8 cellular contexts compared by ENCODE assay signal in genomic region chr1:1615256-1616044, GRCh38. TPM values are rescaled to one million over a fixed set of nuclear protein-coding genes. Genes with fewer than 3 reads are reported as not detected.
DNase-seq lines count a peak whose midpoint lies in the region; ATAC-seq, FAIRE-seq and TF ChIP-seq lines count a peak whose summit lies in the region.

Gene MIB2 (plus strand): TSS chr1:1615500. CDS start chr1:1623453, 7,953 bp downstream.

- H3K36me3 Mint-ChIP-seq in activated T-cell treated with anti-CD3 and anti-CD28 coated beads, Interleukin-2, amount 50 U/mL, for 72 hours (ENCODE audit: insufficient read depth in 2 of 2): peaks cover 0 to 4% of the 10 kb centered on the region in 2 donors

- no peaks in the 10 kb centered on the region for H4K20me1 ChIP-seq in KMS-11 (ENCODE audit: insufficient read depth)

- no peaks in the 10 kb centered on the region for H3K9me3 ChIP-seq in esophagus squamous epithelium

- peaks cover 24% of the 10 kb centered on the region for H3K4me1 ChIP-seq in KMS-11 (ENCODE audit: low read depth, poor library complexity, severe bottlenecking)
- peaks cover 24 to 56% (median 25%) of the 10 kb centered on the region in 3 donors for H3K4me1 ChIP-seq in esophagus squamous epithelium

- H3K79me2 ChIP-seq in KMS-11 (ENCODE audit: insufficient read depth, low read depth): no peaks in the 10 kb centered on the region

- no peaks in the 10 kb centered on the region for H3K36me3 ChIP-seq in KMS-11 (ENCODE audit: insufficient read depth)
- H3K36me3 ChIP-seq in esophagus squamous epithelium: peaks cover 0 to 36% (median 3%) of the 10 kb centered on the region in 3 donors

- H3K27me3 Mint-ChIP-seq in activated T-cell treated with anti-CD3 and anti-CD28 coated beads, Interleukin-2, amount 50 U/mL, for 72 hours (ENCODE audit: low read depth): no peaks in the 10 kb centered on the region

- peak in 2 of 4 donors; percentile 80 to 82 for TF ChIP-seq POLR2A in esophagus squamous epithelium (IDR thresholded peaks at IDR 0.05)

- intact Hi-C loops in esophagus squamous epithelium (cut with DNase I): no loop called here

- H2AFZ ChIP-seq in KMS-11 (ENCODE audit: low read depth): peak within 1 kb of the TSS; percentile 66

- TF ChIP-seq CTCF in KMS-11 (conservative IDR thresholded peaks at IDR 0.05; ENCODE audit: low read depth, low read length) (no peak), esophagus squamous epithelium (IDR thresholded peaks at IDR 0.05) (no peak)

- H3K4me2 ChIP-seq in KMS-11: peak within 1 kb of the TSS; percentile 99

- no peaks in the 10 kb centered on the region for H3K27me3 ChIP-seq in KMS-11 (ENCODE audit: insufficient read depth, low read depth)
- no peaks in the 10 kb centered on the region for H3K27me3 ChIP-seq in esophagus squamous epithelium

- H3K4me3 Mint-ChIP-seq in activated T-cell treated with anti-CD3 and anti-CD28 coated beads, Interleukin-2, amount 50 U/mL, for 72 hours: peak within 1 kb of the TSS; percentile 96 to 100

- H3K9ac ChIP-seq in KMS-11: peak within 1 kb of the TSS; percentile 85

- ATAC-seq in GM21737 (IDR thresholded peaks at IDR 0.05; ENCODE audit: unreplicated experiment): peak; percentile 74
- ATAC-seq in activated T-cell treated with anti-CD3 and anti-CD28 coated beads, Interleukin-2, amount 50 U/mL, for 72 hours (replicated peaks in 1 of 2): peak; percentile 86 to 87

- H3K4me3 ChIP-seq in KMS-11 (IDR thresholded peaks at IDR 0.05; ENCODE audit: insufficient read depth, low read depth, low read length) (peak within 1 kb of the TSS; percentile 95), esophagus squamous epithelium (peak within 1 kb of the TSS; percentile 90 to 100 (median 92))

- H3K27ac ChIP-seq in KMS-11: peak within 1 kb of the TSS; percentile 96
- peak within 1 kb of the TSS; percentile 99 to 100 (median 100) for H3K27ac ChIP-seq in esophagus squamous epithelium

- no peaks in the 10 kb centered on the region for H3K9me3 Mint-ChIP-seq in activated T-cell treated with anti-CD3 and anti-CD28 coated beads, Interleukin-2, amount 50 U/mL, for 72 hours

- peak; percentile 93 for DNase-seq in DMS79 treated with DMSO at 0.1 percent for 48 hours (lab: John Stamatoyannopoulos, UW)
- DNase-seq in RCC 7860 (ENCODE audit: low spot score): peak; percentile 94
- peak; percentile 98 to 99 for DNase-seq in activated T-cell treated with anti-CD3 and anti-CD28 coated beads, Interleukin-2, amount 50 U/mL, for 72 hours
- DNase-seq in esophagus squamous epithelium (lab: John Stamatoyannopoulos, UW): peak; percentile 74
- DNase-seq in myocyte (ENCODE audit: low read depth): peak; percentile 96
- peak; percentile 91 to 94 for DNase-seq in stimulated activated CD8-positive, alpha-beta memory T cell treated with anti-CD3 and anti-CD28 coated beads, Interleukin-7, amount 100 ng/mL, for 48 hours (ENCODE audit: extremely low read depth in 1 of 2, low read depth in 1 of 2)

- H3K27ac Mint-ChIP-seq in activated T-cell treated with anti-CD3 and anti-CD28 coated beads, Interleukin-2, amount 50 U/mL, for 72 hours: peak within 1 kb of the TSS; percentile 97

- FAIRE-seq in RCC 7860 (lab: Jason Lieb, UNC): no peak

- peaks cover 19% of the 10 kb centered on the region for H3K4me1 Mint-ChIP-seq in activated T-cell treated with anti-CD3 and anti-CD28 coated beads, Interleukin-2, amount 50 U/mL, for 72 hours (ENCODE audit: low read depth)

- WGBS in esophagus squamous epithelium, 2 donors: 0% methylated on average over 2 to 37 of the region's 107 CpGs

RNA-seq across cellular contexts. Expression of gene MIB2, which starts in this region (rescaled TPM):
- 10 to 100 TPM; 68.6 to 78.6 TPM for total RNA-seq in activated T-cell treated with anti-CD3 and anti-CD28 coated beads, Interleukin-2, amount 50 U/mL, for 72 hours
- total RNA-seq in esophagus squamous epithelium: 10 to 100 TPM; 80.0 to 99.8 (median 96.6) TPM
- total RNA-seq in myocyte: 88.3 and 89.5 TPM in 2 replicates
- polyA plus RNA-seq in myocyte (2012): 50.3 TPM

Comparison
In these comparisons a context has a peak if more than half of its experiments do, and no peak if none do; other contexts are left out.
1. Peak in every context shown above with its lines: DNase-seq, ATAC-seq, H3K4me3 ChIP-seq and H3K27ac ChIP-seq.